ENCODE assay signal across 11 cellular contexts in the genomic region with DNA sequence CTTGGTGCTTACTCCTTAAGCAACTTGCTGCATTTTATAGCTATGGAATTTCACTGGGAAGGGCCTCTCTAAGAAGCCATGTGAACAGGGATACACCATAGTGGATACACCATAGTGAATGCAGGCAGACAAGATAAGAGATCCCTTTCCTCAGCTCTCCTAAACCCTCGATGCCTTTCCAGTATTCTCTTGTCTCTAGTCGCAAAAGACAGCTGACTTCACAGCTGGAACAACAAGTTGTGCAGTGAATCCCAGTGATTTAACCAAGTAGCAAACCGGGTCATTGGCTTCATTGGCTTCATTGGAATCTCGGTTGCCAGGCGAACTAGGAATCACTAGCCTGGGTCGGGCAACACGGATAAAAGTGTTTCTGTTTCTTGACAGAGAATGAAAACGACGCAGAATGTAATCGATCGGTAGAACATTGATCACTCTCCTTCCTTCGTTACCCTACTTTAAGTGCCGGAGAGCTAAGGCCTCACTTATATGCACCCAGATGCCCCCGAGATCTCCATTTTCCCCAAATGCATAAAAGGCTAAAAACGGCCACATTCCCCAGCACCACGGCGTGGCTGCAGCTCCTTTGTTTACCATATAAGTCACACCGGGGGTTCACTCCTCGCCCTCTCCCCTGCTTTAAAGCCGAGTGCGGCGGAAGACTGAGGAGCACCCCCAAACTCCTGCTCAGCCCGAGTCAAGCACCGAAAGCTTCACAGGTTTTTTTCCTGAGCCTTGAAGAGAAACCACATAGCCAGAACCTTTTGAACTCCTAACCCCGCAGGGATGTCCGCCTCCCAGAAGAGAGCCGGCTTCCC. TPM values are rescaled to one million over a fixed set of nuclear protein-coding genes. Genes with fewer than 3 reads are reported as not detected.
DNase-seq lines count a peak whose midpoint lies in the region; ATAC-seq and TF ChIP-seq lines count a peak whose summit lies in the region.
"Had no signal": no experiment of that assay in that cellular context is flagged by ENCODE, and none has a peak within 500 bp of the region (broad histone marks: within the 10 kb centered on the region; RNA-seq: fewer than 3 reads in every experiment).

No MANE protein-coding gene starts in this region.

- no peaks in the 10 kb centered on the region for H3K9me3 ChIP-seq in RWPE2 (ENCODE audit: severe bottlenecking)
- H3K9me3 ChIP-seq in osteoblast (ENCODE audit: low read depth, low read length) = no peaks in the 10 kb centered on the region

- peaks cover 59% of the 10 kb centered on the region for H3K79me2 ChIP-seq in osteoblast (ENCODE audit: insufficient read depth, low read length)

- DNase-seq in AG10803 (ENCODE audit: low read depth) = peak; percentile 67
- DNase-seq in RWPE2 (ENCODE audit: low spot score) = no peak
- DNase-seq in foreskin melanocyte = peak; percentile 16
- peak; percentile 83 for DNase-seq in osteoblast (ENCODE audit: insufficient read length, low spot score, missing footprints)
- no peak for DNase-seq in effector CD8-positive, alpha-beta T cell (lab: John Stamatoyannopoulos, UW)
- DNase-seq in NK-92 (lab: John Stamatoyannopoulos, UW; ENCODE audit: unreplicated experiment) = no peak
- DNase-seq: activated B cell treated with CpG ODN at 0.5 μM for 24 hours, immature natural killer cell had no signal

- H2AFZ ChIP-seq in osteoblast (ENCODE audit: low read length) = peak overlapping the region; percentile 84

- peak overlapping the region; percentile 85 for H3K4me2 ChIP-seq in osteoblast (ENCODE audit: insufficient read depth, low read length)

- H3K36me3 ChIP-seq in RWPE2 (ENCODE audit: low read depth) = no peaks in the 10 kb centered on the region
- no peaks in the 10 kb centered on the region for H3K36me3 ChIP-seq in osteoblast (ENCODE audit: insufficient read depth, low read length)

- H3K27ac ChIP-seq in RWPE2 (ENCODE audit: poor library complexity, severe bottlenecking) = no peak overlapping the region
- H3K27ac ChIP-seq in osteoblast (ENCODE audit: low read depth, low read length) = peak overlapping the region; percentile 92
- H3K27ac ChIP-seq: HL-60 had no signal

- H3K27me3 ChIP-seq in RWPE2 (ENCODE audit: insufficient read depth, poor library complexity, severe bottlenecking) = peaks cover 24% of the 10 kb centered on the region
- H3K27me3 ChIP-seq in osteoblast (ENCODE audit: insufficient read depth, low read length) = no peaks in the 10 kb centered on the region

- ATAC-seq in RWPE2 (ENCODE audit: low read depth) = no peak
- ATAC-seq in HG02938 (IDR thresholded peaks at IDR 0.05; ENCODE audit: unreplicated experiment) = no peak
- ATAC-seq in GM18502 (IDR thresholded peaks at IDR 0.05; ENCODE audit: poor library complexity, unreplicated experiment) = no peak

- H4K20me1 ChIP-seq in osteoblast (ENCODE audit: insufficient read depth, low read length) = no peaks in the 10 kb centered on the region

- peak overlapping the region; percentile 90 for H3K4me3 ChIP-seq in AG10803 (ENCODE audit: low read length)
- peak overlapping the region; percentile 22 for H3K4me3 ChIP-seq in RWPE2 (ENCODE audit: severe bottlenecking)
- peak overlapping the region; percentile 82 for H3K4me3 ChIP-seq in osteoblast (ENCODE audit: insufficient read depth, low read length)

- TF ChIP-seq CTCF in AG10803 (conservative IDR thresholded peaks at IDR 0.05; ENCODE audit: low read length) (no peak), RWPE2 (IDR thresholded peaks at IDR 0.05; ENCODE audit: poor library complexity, severe bottlenecking) (no peak), osteoblast (IDR thresholded peaks at IDR 0.05; ENCODE audit: extremely low read depth, low read depth, low read length) (no peak)

- H3K4me1 ChIP-seq in RWPE2 (ENCODE audit: insufficient read depth, poor library complexity, severe bottlenecking) (no peaks in the 10 kb centered on the region), osteoblast (ENCODE audit: insufficient read depth, low read length) (peaks cover 33% of the 10 kb centered on the region)

RNA-seq across cellular contexts. Expression of a gene that starts 0.7 kb away (rescaled TPM):
- total RNA-seq in osteoblast = 8.3 and 9.8 TPM in 2 replicates
- total RNA-seq: activated B cell treated with CpG ODN at 0.5 μM for 24 hours had no signal

Comparison
In these comparisons a context has a peak if more than half of its experiments do, and no peak if none do; other contexts are left out.
1. DNase-seq: peak in AG10803 (single experiment), foreskin melanocyte (single experiment) and osteoblast (single experiment); none in RWPE2 (single experiment), effector CD8-positive, alpha-beta T cell (single experiment) and NK-92 (single experiment).
2. H3K4me3 ChIP-seq: peak in every context shown above with its lines; median percentile 90 in AG10803; 82 in osteoblast; 22 in RWPE2.